Comparison of ENCODE assay signal across 1 cellular context in genomic region chr5:142320851-142321560, GRCh38.
TF ChIP-seq lines count a peak whose summit lies in the region.

No MANE protein-coding gene starts in this region.

TF ChIP-seq in GM12878, 131 proteins besides CTCF, POLR2A, EP300 and RAD21 (continued from another document):
- no peak for TF ChIP-seq PRDM15 (CRISPR knock-in tag; IDR thresholded peaks at IDR 0.05)
- no peak for TF ChIP-seq SMARCA5 (IDR thresholded peaks at IDR 0.05)
- no peak for TF ChIP-seq ATF3 (IDR thresholded peaks at IDR 0.05; ENCODE audit: borderline replicate concordance, extremely low read depth, low read depth, low read length)
- TF ChIP-seq MYB (IDR thresholded peaks at IDR 0.05; ENCODE audit: borderline replicate concordance, low read depth, low read length): no peak
- no peak for TF ChIP-seq CBX5 (IDR thresholded peaks at IDR 0.05; ENCODE audit: low read depth)
